ENCODE assay signal across 15 cellular contexts in the genomic region with DNA sequence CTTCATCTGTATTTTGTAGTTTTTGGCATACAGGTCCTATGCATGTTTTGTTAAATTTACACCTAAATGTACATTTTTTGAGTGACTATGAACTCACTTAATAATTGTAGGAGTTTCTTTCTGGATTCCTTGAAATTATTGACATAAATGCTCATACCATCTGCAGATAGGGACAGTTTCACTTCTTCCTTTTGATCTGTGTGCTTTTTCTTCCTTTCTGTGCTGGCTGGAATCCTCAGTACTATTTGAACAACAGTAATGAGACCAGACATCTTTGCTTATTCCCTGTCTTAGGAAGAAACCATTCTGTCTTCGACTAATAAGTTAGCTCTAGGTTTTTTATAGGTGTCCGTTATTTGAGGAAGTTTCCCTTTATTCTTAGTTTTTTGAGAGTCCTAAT.
DNase-seq lines count a peak whose midpoint lies in the region; ATAC-seq, FAIRE-seq and TF ChIP-seq lines count a peak whose summit lies in the region.
"Had no signal": no experiment of that assay in that cellular context is flagged by ENCODE, and none has a peak within 500 bp of the region (broad histone marks: within the 10 kb centered on the region; RNA-seq: fewer than 3 reads in every experiment).

No MANE protein-coding gene starts in this region.

- H3K4me3 ChIP-seq in GM12878 = no peak overlapping the region

- intact Hi-C loops in GM12878 (cut with micrococcal nuclease; ENCODE audit: unreplicated experiment) (no loop called here), head of caudate nucleus (cut with DNase I) (no loop called here)

- no peaks in the 10 kb centered on the region for H3K27me3 ChIP-seq in GM12878 (replicated peaks in 1 of 2; ENCODE audit: control insufficient read depth in 2 of 2, insufficient read depth in 2 of 2, low read length in 1 of 2)

- SMC1A ChIA-PET in GM12878 (lab: Charles Lee; ENCODE audit: uncharacterized antibody, unreplicated experiment) = no interaction called here

- CTCF ChIA-PET in GM12878 (lab: Yijun Ruan, JAX) = no interaction called here

- no peak for TF ChIP-seq POLR2A in GM12878 (IDR thresholded peaks at IDR 0.05; ENCODE audit: low read depth, low read length)

- DNase-seq in SIG-M5 treated with dmso at 0.1 percent for 504 hours (lab: John Stamatoyannopoulos, UW; ENCODE audit: unreplicated experiment) = peak; percentile 34
- DNase-seq in SIG-M5 (lab: John Stamatoyannopoulos, UW) = no peak
- DNase-seq in CD1c-positive myeloid dendritic cell (ENCODE audit: extremely low spot score) = peak; percentile 36
- DNase-seq in MV-4-11 (lab: John Stamatoyannopoulos, UW) = peak; percentile 51
- DNase-seq in GM12878 (ENCODE audit: low read depth, low spot score) = no peak
- no peak for DNase-seq in NCI-H187 (lab: John Stamatoyannopoulos, UW)
- no peak for DNase-seq in head of caudate nucleus
- DNase-seq: BE2C; CD8-positive, alpha-beta memory T cell; COR-L47; DMS 273 treated with DMSO at 0.1 percent for 48 hours; KBM-7 had no signal

- no peak overlapping the region for H2AFZ ChIP-seq in GM12878 (ENCODE audit: control insufficient read depth, low read depth, low read length)

- no peak overlapping the region for H3K4me2 ChIP-seq in GM12878 (ENCODE audit: control insufficient read depth, insufficient read depth)

- TF ChIP-seq EP300 in GM12878 (IDR thresholded peaks at IDR 0.05; ENCODE audit: borderline replicate concordance in 1 of 2, control insufficient read depth in 1 of 2, low read depth in 2 of 2, low read length in 2 of 2) = no peak

- 0% methylated on average over 2 of the region's 2 CpGs for WGBS in GM12878 (ENCODE audit: insufficient coverage, insufficient replicate concordance, low lambda C conversion rate, missing lambda C conversion rate)

- no peaks in the 10 kb centered on the region for H3K36me3 ChIP-seq in GM12878 (ENCODE audit: control insufficient read depth in 2 of 2, insufficient read depth in 2 of 2, low read length in 1 of 2)
- H3K36me3 ChIP-seq: BE2C had no signal

- TF ChIP-seq CTCF in GM12878 (IDR thresholded peaks at IDR 0.05 in 2 of 3, conservative IDR thresholded peaks at IDR 0.05 in 1 of 3; ENCODE audit: control insufficient read depth in 2 of 3, extremely low read depth in 1 of 3, insufficient read depth in 1 of 3, low read depth in 3 of 3, low read length in 3 of 3) = no peak

- no peaks in the 10 kb centered on the region; the same call in 1 of the 2 replicates for H3K4me1 ChIP-seq in GM12878 (ENCODE audit: control insufficient read depth, insufficient read depth, low read length)
- H3K4me1 ChIP-seq: BE2C had no signal

- no peaks in the 10 kb centered on the region for H4K20me1 ChIP-seq in GM12878 (ENCODE audit: control insufficient read depth, insufficient read depth)

- FAIRE-seq in GM12878 (lab: Jason Lieb, UNC) = peak; percentile 65
- FAIRE-seq: G401.6, H1, HepG2 had no signal

- H3K9ac ChIP-seq in GM12878 (ENCODE audit: control insufficient read depth, insufficient read depth, low read length) = no peak overlapping the region

- RAD21 ChIA-PET in GM12878 (lab: Charles Lee; ENCODE audit: unreplicated experiment) = no interaction called here

- no peaks in the 10 kb centered on the region for H3K9me3 ChIP-seq in GM12878 (replicated peaks; ENCODE audit: control insufficient read depth, insufficient read depth, low read length)
- H3K9me3 ChIP-seq: BE2C had no signal

- TF ChIP-seq RAD21 in GM12878 (IDR thresholded peaks at IDR 0.05; ENCODE audit: insufficient read depth, low read depth, low read length) = no peak

- no peaks in the 10 kb centered on the region for H3K79me2 ChIP-seq in GM12878 (ENCODE audit: control insufficient read depth, insufficient read depth, low read length)

- H3K27ac ChIP-seq in GM12878 (ENCODE audit: control insufficient read depth, insufficient read depth) = no peak overlapping the region

- no peak for ATAC-seq in GM12878
- ATAC-seq: HepG2 had no signal

- no TSS peak for BruUV-seq in GM12878 (replicated peaks; lab: Mats Ljungman, UMichigan)

- in situ Hi-C loops in GM12878 (cut with MboI) = no loop called here

- POLR2A ChIA-PET in GM12878 (lab: Charles Lee) = no interaction called here

TF ChIP-seq in GM12878, 131 proteins besides CTCF, POLR2A, EP300 and RAD21:
- TF ChIP-seq JUND (IDR thresholded peaks at IDR 0.05; ENCODE audit: low read depth, low read length) (no peak), CHD4 (IDR thresholded peaks at IDR 0.05) (no peak), EZH2 (IDR thresholded peaks at IDR 0.05; ENCODE audit: borderline replicate concordance, control insufficient read depth, low read depth, low read length) (no peak), IKZF2 (IDR thresholded peaks at IDR 0.05) (no peak; a peak in 1 of 4 replicates), PAX8 (IDR thresholded peaks at IDR 0.05) (no peak), RCOR1 (conservative IDR thresholded peaks at IDR 0.05; ENCODE audit: low read depth, low read length) (no peak), SPI1 (IDR thresholded peaks at IDR 0.05; ENCODE audit: borderline replicate concordance, insufficient read depth, low read depth, low read length) (peak; percentile 72; the same call in 1 of the 2 replicates), MYB (IDR thresholded peaks at IDR 0.05; ENCODE audit: borderline replicate concordance, low read depth, low read length) (no peak), NBN (IDR thresholded peaks at IDR 0.05) (no peak), BRCA1 (IDR thresholded peaks at IDR 0.05; ENCODE audit: low read depth, low read length) (no peak), IKZF1 (conservative IDR thresholded peaks at IDR 0.05) (0 out of 2 replicates have a peak, but pooled peaks have one; percentile 17), ZSCAN29 (IDR thresholded peaks at IDR 0.05) (no peak), ZNF274 (IDR thresholded peaks at IDR 0.05; ENCODE audit: insufficient read depth, insufficient read length) (no peak)
- TF ChIP-seq, protein P1, sequence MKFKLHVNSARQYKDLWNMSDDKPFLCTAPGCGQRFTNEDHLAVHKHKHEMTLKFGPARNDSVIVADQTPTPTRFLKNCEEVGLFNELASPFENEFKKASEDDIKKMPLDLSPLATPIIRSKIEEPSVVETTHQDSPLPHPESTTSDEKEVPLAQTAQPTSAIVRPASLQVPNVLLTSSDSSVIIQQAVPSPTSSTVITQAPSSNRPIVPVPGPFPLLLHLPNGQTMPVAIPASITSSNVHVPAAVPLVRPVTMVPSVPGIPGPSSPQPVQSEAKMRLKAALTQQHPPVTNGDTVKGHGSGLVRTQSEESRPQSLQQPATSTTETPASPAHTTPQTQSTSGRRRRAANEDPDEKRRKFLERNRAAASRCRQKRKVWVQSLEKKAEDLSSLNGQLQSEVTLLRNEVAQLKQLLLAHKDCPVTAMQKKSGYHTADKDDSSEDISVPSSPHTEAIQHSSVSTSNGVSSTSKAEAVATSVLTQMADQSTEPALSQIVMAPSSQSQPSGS (IDR thresholded peaks at IDR 0.05; ENCODE audit: low read length) = no peak
- TF ChIP-seq, protein P2, sequence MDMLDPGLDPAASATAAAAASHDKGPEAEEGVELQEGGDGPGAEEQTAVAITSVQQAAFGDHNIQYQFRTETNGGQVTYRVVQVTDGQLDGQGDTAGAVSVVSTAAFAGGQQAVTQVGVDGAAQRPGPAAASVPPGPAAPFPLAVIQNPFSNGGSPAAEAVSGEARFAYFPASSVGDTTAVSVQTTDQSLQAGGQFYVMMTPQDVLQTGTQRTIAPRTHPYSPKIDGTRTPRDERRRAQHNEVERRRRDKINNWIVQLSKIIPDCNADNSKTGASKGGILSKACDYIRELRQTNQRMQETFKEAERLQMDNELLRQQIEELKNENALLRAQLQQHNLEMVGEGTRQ (IDR thresholded peaks at IDR 0.05; ENCODE audit: borderline replicate concordance, low read depth, low read length) = no peak

Comparison
In these comparisons a context has a peak if more than half of its experiments do, and no peak if none do; other contexts are left out.
1. DNase-seq: peak in SIG-M5 treated with dmso at 0.1 percent for 504 hours (single experiment), CD1c-positive myeloid dendritic cell (single experiment) and MV-4-11 (single experiment); none in SIG-M5 (single experiment), GM12878 (single experiment), NCI-H187 (0 of 2) and head of caudate nucleus (0 of 42).